In genomic region chr6:53493635-53494025, GRCh38 we compare ENCODE assay signal across 1 cellular context.
TF ChIP-seq lines count a peak whose summit lies in the region.

No MANE protein-coding gene starts in this region.

TF ChIP-seq in IMR-90, 13 proteins besides CTCF, POLR2A, EP300 and RAD21:
- TF ChIP-seq FOS (IDR thresholded peaks at IDR 0.05; ENCODE audit: low read depth, low read length) (no peak), RCOR1 (IDR thresholded peaks at IDR 0.05; ENCODE audit: insufficient replicate concordance, low read length) (no peak), RFX5 (IDR thresholded peaks at IDR 0.05; ENCODE audit: low read depth, low read length) (no peak), MAZ (IDR thresholded peaks at IDR 0.05; ENCODE audit: borderline replicate concordance, low read depth, low read length) (no peak), ELK1 (IDR thresholded peaks at IDR 0.05; ENCODE audit: borderline replicate concordance, low read depth, low read length) (no peak), MAFK (IDR thresholded peaks at IDR 0.05; ENCODE audit: low read depth, low read length) (no peak), MXI1 (IDR thresholded peaks at IDR 0.05; ENCODE audit: borderline replicate concordance, low read depth, low read length) (no peak), SMC3 (IDR thresholded peaks at IDR 0.05; ENCODE audit: low read depth, low read length) (no peak), CHD1 (IDR thresholded peaks at IDR 0.05; ENCODE audit: low read depth, low read length) (no peak), USF2 (IDR thresholded peaks at IDR 0.05; ENCODE audit: low read depth, low read length) (no peak), CEBPB (IDR thresholded peaks at IDR 0.05; ENCODE audit: low read depth, low read length) (no peak), NFE2L2 (IDR thresholded peaks at IDR 0.05; ENCODE audit: low read depth, low read length) (no peak), BHLHE40 (IDR thresholded peaks at IDR 0.05; ENCODE audit: low read depth, low read length) (no peak)
